Comparison of ENCODE assay signal across 17 cellular contexts in the genomic region with DNA sequence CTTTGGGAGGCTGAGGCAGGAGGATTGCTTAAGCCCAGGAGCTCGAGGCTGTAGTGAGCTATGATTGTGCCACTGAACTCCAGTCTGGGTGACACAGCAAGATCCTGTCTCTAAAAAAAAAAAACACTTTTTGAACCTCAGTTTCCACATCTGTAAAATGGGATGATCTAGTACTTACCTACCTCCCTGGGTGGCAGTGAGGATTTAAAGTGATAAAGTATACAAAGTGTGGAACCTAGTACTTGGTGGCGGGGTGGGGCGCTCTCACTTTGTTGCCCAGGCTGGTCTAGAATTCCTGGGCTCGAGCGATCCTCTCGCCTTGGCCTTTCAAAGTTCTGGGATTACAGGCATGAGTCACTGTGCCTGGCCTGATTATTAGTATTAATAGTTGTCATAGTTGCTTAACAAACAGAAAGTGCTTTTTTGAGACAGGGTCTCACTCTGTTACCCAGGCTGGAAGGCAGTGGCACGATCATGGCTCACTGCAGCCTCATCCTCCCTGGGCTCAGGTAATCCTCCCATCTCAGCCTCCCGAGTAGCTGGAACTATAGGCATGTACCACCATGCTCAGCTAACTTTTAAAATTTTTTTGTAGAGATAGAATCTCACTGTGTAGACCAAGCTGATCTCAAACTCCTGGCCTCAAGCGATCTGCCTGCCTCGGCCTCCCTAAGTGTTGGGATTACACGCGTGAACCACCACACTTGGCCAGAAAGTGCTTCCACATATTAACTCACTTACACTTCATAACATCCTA. TPM values are rescaled to one million over a fixed set of nuclear protein-coding genes. Genes with fewer than 3 reads are reported as not detected.
DNase-seq lines count a peak whose midpoint lies in the region; ATAC-seq, FAIRE-seq and TF ChIP-seq lines count a peak whose summit lies in the region.
"Had no signal": no experiment of that assay in that cellular context is flagged by ENCODE, and none has a peak within 500 bp of the region (broad histone marks: within the 10 kb centered on the region; RNA-seq: fewer than 3 reads in every experiment).

No MANE protein-coding gene starts in this region.

- no peak overlapping the region for H3K27ac Mint-ChIP-seq in T-cell
- H3K27ac Mint-ChIP-seq: activated CD4-positive, alpha-beta memory T cell treated with anti-CD3 and anti-CD28 coated beads, Interleukin-2, amount 10 ng/mL, durations not matched to agents 7 days and 5 days had no signal

- no peak overlapping the region for H2AK9ac ChIP-seq in IMR-90 (replicated peaks; ENCODE audit: low read depth, low read length, poor library complexity)

- peak overlapping the region; percentile 59 for H3K4ac ChIP-seq in IMR-90 (ENCODE audit: low read depth, low read length)

- H3K4me3 Mint-ChIP-seq in T-cell: no peak overlapping the region
- H3K4me3 Mint-ChIP-seq: activated CD4-positive, alpha-beta memory T cell treated with anti-CD3 and anti-CD28 coated beads, Interleukin-2, amount 10 ng/mL, durations not matched to agents 7 days and 5 days had no signal

- H3K18ac ChIP-seq in IMR-90 (ENCODE audit: low read depth, low read length): peak overlapping the region; percentile 39

- H3K4me1 ChIP-seq in IMR-90 (ENCODE audit: control insufficient read depth, insufficient read depth, low read length) (peaks cover 27% of the 10 kb centered on the region), HepG2 (ENCODE audit: insufficient read depth, low read length) (peaks cover 74% of the 10 kb centered on the region), skeletal muscle satellite cell (ENCODE audit: control insufficient read depth, insufficient read depth, low read length) (peaks cover 26% of the 10 kb centered on the region)

- peak overlapping the region; percentile 44; the same call in 1 of the 2 replicates for H2AK5ac ChIP-seq in IMR-90 (ENCODE audit: low read depth, low read length)

- intact Hi-C loops in IMR-90 (cut with micrococcal nuclease): no loop called here
- intact Hi-C loops in HepG2 (cut with micrococcal nuclease; ENCODE audit: unreplicated experiment): no loop called here

- dilution Hi-C loops in IMR-90 (cut with HindIII; ENCODE audit: low sequenced_read_pairs, unreplicated experiment): no loop called here

- H3K4me1 Mint-ChIP-seq in T-cell: no peaks in the 10 kb centered on the region

- BruUV-seq in IMR-90 (replicated peaks; lab: Mats Ljungman, UMichigan): no TSS peak
- BruUV-seq in HepG2 (replicated peaks; lab: Mats Ljungman, UMichigan): no TSS peak

- H3K4me3 ChIP-seq in IMR-90 (ENCODE audit: insufficient read depth, low read depth, low read length) (no peak overlapping the region), coronary artery (no peak overlapping the region), HepG2 (replicated peaks in 1 of 3; ENCODE audit: insufficient read depth in 1 of 3, low read depth in 2 of 3, low read length in 3 of 3) (peak overlapping the region in 1 of 3 experiments; percentile 44; a peak in 2 of 6 replicates), skeletal muscle satellite cell (ENCODE audit: low read length) (no peak overlapping the region)
- H3K4me3 ChIP-seq: skin epidermis, thoracic aorta had no signal

- H3K56ac ChIP-seq in IMR-90 (ENCODE audit: extremely low read depth, insufficient read depth, low read length): no peak overlapping the region

- no peak for FAIRE-seq in HepG2 (lab: Jason Lieb, UNC)

- H3K14ac ChIP-seq in IMR-90 (replicated peaks; ENCODE audit: low read depth, low read length): 0 out of 2 replicates have a peak overlapping the region, but pooled peaks have one; percentile 58

- H3K27me3 ChIP-seq in IMR-90 (ENCODE audit: control insufficient read depth, insufficient read depth, low read length): no peaks in the 10 kb centered on the region
- H3K27me3 ChIP-seq in HepG2 (ENCODE audit: control insufficient read depth in 1 of 2, insufficient read depth in 2 of 2, low read length in 2 of 2): peaks cover 0 to 8% of the 10 kb centered on the region in 2 experiments; a peak in 2 of 5 replicates
- no peaks in the 10 kb centered on the region for H3K27me3 ChIP-seq in skeletal muscle satellite cell (ENCODE audit: control insufficient read depth, insufficient read depth, low read length)

- peak overlapping the region; percentile 43; the same call in 1 of the 2 replicates for H2BK120ac ChIP-seq in IMR-90 (ENCODE audit: low read depth, low read length)

- TF ChIP-seq POLR2A in IMR-90 (IDR thresholded peaks at IDR 0.05; ENCODE audit: low read depth, low read length) (no peak), HepG2 (IDR thresholded peaks at IDR 0.05; ENCODE audit: insufficient read depth in 1 of 2, low read depth in 2 of 2, low read length in 2 of 2) (no peak)

- no peaks in the 10 kb centered on the region for H3K79me1 ChIP-seq in IMR-90 (ENCODE audit: low read depth in 1 of 2, low read length in 2 of 2)

- H3K36me3 ChIP-seq in IMR-90 (ENCODE audit: control insufficient read depth, insufficient read depth, low read length): no peaks in the 10 kb centered on the region
- no peaks in the 10 kb centered on the region for H3K36me3 ChIP-seq in HepG2 (replicated peaks in 1 of 2; ENCODE audit: control insufficient read depth in 1 of 2, insufficient read depth in 2 of 2, low read length in 2 of 2)
- H3K36me3 ChIP-seq in skeletal muscle satellite cell (ENCODE audit: insufficient read depth, low read length): no peaks in the 10 kb centered on the region
- H3K36me3 ChIP-seq: thoracic aorta had no signal

- H3K27me3 Mint-ChIP-seq in T-cell: peaks cover 31 to 46% of the 10 kb centered on the region in 2 donors

- CTCF ChIA-PET in IMR-90 (lab: Yijun Ruan, JAX) (interaction anchor here (1.0 kb wide), 1 partner anchor 27 kb away, joined by 4 read pairs; a partner anchor contains a TSS), HepG2 (lab: Yijun Ruan, JAX; ENCODE audit: low intra/inter-chr PET ratio, low total read pairs) (no interaction called here), T-cell (lab: Charles Lee) (interaction anchor here in 1 of 2 donors (1.0 kb wide), 1 partner anchor 166 kb away, joined by 3 read pairs; no protein-coding TSS in a partner anchor)

- 100% methylated on average over 4 of the region's 12 CpGs; no CpG with 5 or more reads in 1 of the 2 experiments for WGBS in IMR-90 (ENCODE audit: extremely low coverage in 2 of 2, insufficient read length in 1 of 2), 2 experiments
- WGBS in HepG2 (ENCODE audit: low lambda C conversion rate): 42% methylated on average over 12 of the region's 12 CpGs

- no peak overlapping the region for H3K4me2 ChIP-seq in IMR-90 (ENCODE audit: low read depth, low read length)
- peak overlapping the region; percentile 48 for H3K4me2 ChIP-seq in HepG2 (ENCODE audit: low read depth, low read length)
- peak overlapping the region; percentile 24 for H3K4me2 ChIP-seq in skeletal muscle satellite cell (ENCODE audit: low read length)

- no peak overlapping the region for H4K91ac ChIP-seq in IMR-90 (ENCODE audit: insufficient read depth, low read depth, low read length)

- H3K9me1 ChIP-seq in IMR-90 (ENCODE audit: insufficient read depth, low read length): no peaks in the 10 kb centered on the region; the same call in 1 of the 2 replicates

- no peaks in the 10 kb centered on the region for H3K36me3 Mint-ChIP-seq in T-cell

- peak overlapping the region; percentile 89; the same call in 1 of the 2 replicates for H3K27ac ChIP-seq in IMR-90 (ENCODE audit: insufficient read depth, low read length)
- H3K27ac ChIP-seq in coronary artery: peak overlapping the region; percentile 25 to 85
- H3K27ac ChIP-seq in HepG2 (ENCODE audit: extremely low read length, insufficient read depth, low read length): no peak overlapping the region

- POLR2A ChIA-PET in IMR-90 (lab: Charles Lee; ENCODE audit: unreplicated experiment): no interaction called here
- POLR2A ChIA-PET in HepG2 (lab: Yijun Ruan, JAX): interaction anchor here (1.2 to 5.0 kb wide), 15 partner anchors 8 to 85 kb away, joined by 3 to 78 read pairs (median 9); a partner anchor contains a TSS
- POLR2A ChIA-PET in T-cell (lab: Charles Lee): no interaction called here

- TF ChIP-seq RAD21 in IMR-90 (IDR thresholded peaks at IDR 0.05; ENCODE audit: low read length) (no peak), HepG2 (CRISPR knock-in tag; IDR thresholded peaks at IDR 0.05) (no peak)

- H3K9ac ChIP-seq in IMR-90 (ENCODE audit: low read depth, low read length): no peak overlapping the region
- peak overlapping the region; percentile 11; the same call in 1 of the 2 replicates for H3K9ac ChIP-seq in HepG2 (ENCODE audit: insufficient read depth, low read depth, low read length)
- H3K9ac ChIP-seq in skeletal muscle satellite cell (ENCODE audit: low read depth, low read length): no peak overlapping the region

- H2AFZ ChIP-seq in IMR-90 (replicated peaks; ENCODE audit: low read length, poor library complexity) (no peak overlapping the region), HepG2 (ENCODE audit: low read length) (no peak overlapping the region)

- TF ChIP-seq CTCF in IMR-90 (conservative IDR thresholded peaks at IDR 0.05; ENCODE audit: low read depth, low read length) (no peak), coronary artery (IDR thresholded peaks at IDR 0.05) (no peak), HepG2 (CRISPR knock-in tag; IDR thresholded peaks at IDR 0.05) (no peak)

- no peaks in the 10 kb centered on the region for H3K9me3 Mint-ChIP-seq in T-cell
- H3K9me3 Mint-ChIP-seq: activated CD4-positive, alpha-beta memory T cell treated with anti-CD3 and anti-CD28 coated beads, Interleukin-2, amount 10 ng/mL, durations not matched to agents 7 days and 5 days had no signal

- DNase-seq in IMR-90: peak; percentile 21
- no peak for DNase-seq in coronary artery (ENCODE audit: low spot score)
- DNase-seq in HepG2 (ENCODE audit: low spot score): no peak
- no peak for DNase-seq in amygdala (lab: John Stamatoyannopoulos, UW)
- no peak for DNase-seq in T-cell
- no peak for DNase-seq in activated CD4-positive, alpha-beta T cell treated with anti-CD3 and anti-CD28 coated beads for 4 hours
- DNase-seq: activated CD4-positive, alpha-beta memory T cell treated with anti-CD3 and anti-CD28 coated beads, Interleukin-2, amount 10 ng/mL, durations not matched to agents 7 days and 5 days; activated effector memory CD4-positive, alpha-beta T cell treated with anti-CD3 and anti-CD28 coated beads, Interleukin-2, amount 50 U/mL, for 16 hours; Caco-2; GF-D8; GOT3; KBM-7; NCI-H524 treated with DMSO at 0.1 percent for 48 hours had no signal

- H4K20me1 ChIP-seq in IMR-90 (ENCODE audit: insufficient read depth, low read length) (no peaks in the 10 kb centered on the region), HepG2 (ENCODE audit: insufficient read depth, low read length) (no peaks in the 10 kb centered on the region)

- H2BK15ac ChIP-seq in IMR-90 (ENCODE audit: low read depth, low read length): no peak overlapping the region; the same call in 2 of the 3 replicates

- H4K8ac ChIP-seq in IMR-90 (ENCODE audit: low read depth in 2 of 2, low read length in 2 of 2): peak overlapping the region; percentile 37 to 62; a peak in 3 of 4 replicates

- in situ Hi-C loops in IMR-90 (cut with MboI; ENCODE audit: low sequenced_read_pairs) (loop anchor here (25.0 kb wide), 1 partner anchor 582 kb away; a partner anchor contains a TSS), HepG2 (cut with HindIII; ENCODE audit: extremely low pct_ligation_motif_present, low pct_unique_long_range_greater_than_20kb) (no loop called here)

- H3K9me3 ChIP-seq in IMR-90 (ENCODE audit: control insufficient read depth, insufficient read depth, low read length): no peaks in the 10 kb centered on the region
- no peaks in the 10 kb centered on the region for H3K9me3 ChIP-seq in HepG2 (ENCODE audit: low read length)
- H3K9me3 ChIP-seq in skeletal muscle satellite cell (replicated peaks; ENCODE audit: low read length): no peaks in the 10 kb centered on the region
- H3K9me3 ChIP-seq: Caco-2, thoracic aorta had no signal

- ATAC-seq in IMR-90 (ENCODE audit: low read depth): no peak
- ATAC-seq in HepG2: no peak
- no peak for ATAC-seq in GM21717 (IDR thresholded peaks at IDR 0.05; ENCODE audit: unreplicated experiment)
- no peak for ATAC-seq in T-cell (replicated peaks in 1 of 4)

- TF ChIP-seq EP300 in HepG2 (IDR thresholded peaks at IDR 0.05; ENCODE audit: low read depth in 2 of 2, low read length in 2 of 2): no peak
- no peak for TF ChIP-seq EP300 in HepG2 (CRISPR knock-in tag; IDR thresholded peaks at IDR 0.05; ENCODE audit: borderline replicate concordance)

- H4K5ac ChIP-seq in IMR-90 (ENCODE audit: low read depth, low read length): peak overlapping the region; percentile 19

- H2BK5ac ChIP-seq in IMR-90 (ENCODE audit: low read depth, low read length, poor library complexity, severe bottlenecking): peak overlapping the region; percentile 61

- no peaks in the 10 kb centered on the region for H3K79me2 ChIP-seq in HepG2 (ENCODE audit: insufficient read depth, low read length)

- H2BK20ac ChIP-seq in IMR-90 (ENCODE audit: low read depth, low read length): no peak overlapping the region; the same call in 1 of the 2 replicates

- no peak overlapping the region for H3K23ac ChIP-seq in IMR-90 (ENCODE audit: low read depth, low read length)

RNA-seq across cellular contexts. Expression of a gene that starts 7.0 kb away (rescaled TPM):
- total RNA-seq in IMR-90 (2012; rRNA removed): 5.0 and 5.4 TPM in 2 replicates
- 53.5 and 55.8 TPM in 2 replicates for polyA plus RNA-seq in IMR-90 (2012; rRNA removed)
- 68.7 and 135 TPM in 2 replicates for polyA plus RNA-seq in IMR-90 (2012; cell fraction: cytosol; rRNA removed)
- polyA plus RNA-seq in IMR-90 (2012; cell fraction: nucleus; rRNA removed; ENCODE audit: low replicate concordance): 46.1 and 62.0 TPM in 2 replicates
- 7.0 and 16.9 TPM in 2 replicates for total RNA-seq in HepG2 (2016; rRNA removed; fragmentation: Illumina TruSeq; extraction: Trizol)
- total RNA-seq in HepG2 (2016; cell fraction: cytosol; rRNA removed; fragmentation: Illumina TruSeq; extraction: Trizol; ENCODE audit: low read depth): 3.6 and 5.4 TPM in 2 replicates
- total RNA-seq in HepG2 (2016; cell fraction: insoluble cytoplasmic fraction; rRNA removed; fragmentation: Illumina TruSeq; extraction: Trizol): 5.7 and 18.2 TPM in 2 replicates
- 6.1 and 6.9 TPM in 2 replicates for total RNA-seq in HepG2 (2016; cell fraction: membrane; rRNA removed; fragmentation: Illumina TruSeq; extraction: Trizol)
- total RNA-seq in HepG2 (2016; cell fraction: nucleus; rRNA removed; fragmentation: Illumina TruSeq; extraction: Trizol): 18.3 and 22.2 TPM in 2 replicates
- polyA plus RNA-seq in HepG2 (2011; rRNA removed): 28.6 and 30.7 TPM in 2 replicates
- polyA plus RNA-seq in HepG2 (2011; cell fraction: cytosol; rRNA removed): 26.4 and 36.2 TPM in 2 replicates
- polyA plus RNA-seq in HepG2 (2011; cell fraction: nucleus; rRNA removed): 25.4 and 33.0 TPM in 2 replicates
- 13.5 and 20.7 TPM in 2 replicates for polyA plus RNA-seq in HepG2 (2012)
- polyA plus RNA-seq in HepG2 (2016; cell fraction: cytosol; fragmentation: Illumina TruSeq; extraction: Trizol; ENCODE audit: low read depth): 6.3 and 6.9 TPM in 2 replicates
- polyA plus RNA-seq in HepG2 (2016; cell fraction: insoluble cytoplasmic fraction; fragmentation: Illumina TruSeq; extraction: Trizol; ENCODE audit: low read depth): 7.2 and 10.5 TPM in 2 replicates
- 7.7 and 8.9 TPM in 2 replicates for polyA plus RNA-seq in HepG2 (2016; cell fraction: membrane; fragmentation: Illumina TruSeq; extraction: Trizol; ENCODE audit: low read depth)
- polyA plus RNA-seq in HepG2 (2016; cell fraction: nucleus; fragmentation: Illumina TruSeq; extraction: Trizol; ENCODE audit: insufficient read depth, low read depth): 31.7 and 37.7 TPM in 2 replicates
- 3.3 and 51.4 TPM in 2 replicates for polyA minus RNA-seq in HepG2 (2011; rRNA and poly(A)+ RNA removed; ENCODE audit: low replicate concordance)
- polyA minus RNA-seq in HepG2 (2011; cell fraction: cytosol; rRNA and poly(A)+ RNA removed): 17.1 and 20.1 TPM in 2 replicates
- polyA minus RNA-seq in HepG2 (2011; cell fraction: nucleus; rRNA and poly(A)+ RNA removed): 8.1 and 10.7 TPM in 2 replicates
- total RNA-seq in skeletal muscle satellite cell (2012; rRNA removed): 5.6 and 11.8 TPM in 2 replicates
- total RNA-seq in T-cell: 1 to 10 TPM in 3 of 5 donors, under 1 TPM in 1, not detected in 1; 0.35 to 1.7 (median 1.4) TPM

RNA-seq across cellular contexts. Expression of a gene that starts 15.5 kb away (rescaled TPM):
- total RNA-seq in IMR-90 (2012; rRNA removed): 5.4 and 6.1 TPM in 2 replicates
- 17.8 and 18.3 TPM in 2 replicates for polyA plus RNA-seq in IMR-90 (2012; rRNA removed)
- polyA plus RNA-seq in IMR-90 (2012; cell fraction: cytosol; rRNA removed): 16.0 and 23.4 TPM in 2 replicates
- 23.7 and 43.7 TPM in 2 replicates for polyA plus RNA-seq in IMR-90 (2012; cell fraction: nucleus; rRNA removed; ENCODE audit: low replicate concordance)
- 18.5 and 20.9 TPM in 2 replicates for total RNA-seq in HepG2 (2016; rRNA removed; fragmentation: Illumina TruSeq; extraction: Trizol)
- total RNA-seq in HepG2 (2016; cell fraction: cytosol; rRNA removed; fragmentation: Illumina TruSeq; extraction: Trizol; ENCODE audit: low read depth): 30.2 and 42.6 TPM in 2 replicates
- total RNA-seq in HepG2 (2016; cell fraction: insoluble cytoplasmic fraction; rRNA removed; fragmentation: Illumina TruSeq; extraction: Trizol): 17.6 and 21.4 TPM in 2 replicates
- total RNA-seq in HepG2 (2016; cell fraction: membrane; rRNA removed; fragmentation: Illumina TruSeq; extraction: Trizol): 35.4 and 44.6 TPM in 2 replicates
- 19.3 and 21.9 TPM in 2 replicates for total RNA-seq in HepG2 (2016; cell fraction: nucleus; rRNA removed; fragmentation: Illumina TruSeq; extraction: Trizol)
- 21.6 and 24.4 TPM in 2 replicates for polyA plus RNA-seq in HepG2 (2011; rRNA removed)
- 19.5 and 26.1 TPM in 2 replicates for polyA plus RNA-seq in HepG2 (2011; cell fraction: cytosol; rRNA removed)
- 38.0 and 44.1 TPM in 2 replicates for polyA plus RNA-seq in HepG2 (2011; cell fraction: nucleus; rRNA removed)
- polyA plus RNA-seq in HepG2 (2012): 22.9 and 30.3 TPM in 2 replicates
- 41.4 and 54.3 TPM in 2 replicates for polyA plus RNA-seq in HepG2 (2016; cell fraction: cytosol; fragmentation: Illumina TruSeq; extraction: Trizol; ENCODE audit: low read depth)
- 27.4 and 35.6 TPM in 2 replicates for polyA plus RNA-seq in HepG2 (2016; cell fraction: insoluble cytoplasmic fraction; fragmentation: Illumina TruSeq; extraction: Trizol; ENCODE audit: low read depth)
- 51.1 and 55.4 TPM in 2 replicates for polyA plus RNA-seq in HepG2 (2016; cell fraction: membrane; fragmentation: Illumina TruSeq; extraction: Trizol; ENCODE audit: low read depth)
- 35.5 and 37.2 TPM in 2 replicates for polyA plus RNA-seq in HepG2 (2016; cell fraction: nucleus; fragmentation: Illumina TruSeq; extraction: Trizol; ENCODE audit: insufficient read depth, low read depth)
- 40.1 and 74.5 TPM in 2 replicates for polyA minus RNA-seq in HepG2 (2011; rRNA and poly(A)+ RNA removed; ENCODE audit: low replicate concordance)
- 19.4 and 24.4 TPM in 2 replicates for polyA minus RNA-seq in HepG2 (2011; cell fraction: cytosol; rRNA and poly(A)+ RNA removed)
- 55.2 and 63.6 TPM in 2 replicates for polyA minus RNA-seq in HepG2 (2011; cell fraction: nucleus; rRNA and poly(A)+ RNA removed)
- total RNA-seq in skeletal muscle satellite cell (2012; rRNA removed): 8.7 and 9.4 TPM in 2 replicates
- 10 to 100 TPM; 74.4 to 78.7 (median 74.6) TPM for total RNA-seq in T-cell

RNA-seq across cellular contexts. Expression of a gene that starts 27.8 kb away (rescaled TPM):
- total RNA-seq in IMR-90 (2012; rRNA removed): 19.0 and 30.3 TPM in 2 replicates
- 290 and 312 TPM in 2 replicates for polyA plus RNA-seq in IMR-90 (2012; rRNA removed)
- 132 and 313 TPM in 2 replicates for polyA plus RNA-seq in IMR-90 (2012; cell fraction: cytosol; rRNA removed)
- 979 and 1,055 TPM in 2 replicates for polyA plus RNA-seq in IMR-90 (2012; cell fraction: nucleus; rRNA removed; ENCODE audit: low replicate concordance)
- total RNA-seq in HepG2 (2016; rRNA removed; fragmentation: Illumina TruSeq; extraction: Trizol): 63.8 and 202 TPM in 2 replicates
- total RNA-seq in HepG2 (2016; cell fraction: cytosol; rRNA removed; fragmentation: Illumina TruSeq; extraction: Trizol; ENCODE audit: low read depth): 83.9 and 87.3 TPM in 2 replicates
- total RNA-seq in HepG2 (2016; cell fraction: insoluble cytoplasmic fraction; rRNA removed; fragmentation: Illumina TruSeq; extraction: Trizol): 57.2 and 212 TPM in 2 replicates
- 50.4 and 53.1 TPM in 2 replicates for total RNA-seq in HepG2 (2016; cell fraction: membrane; rRNA removed; fragmentation: Illumina TruSeq; extraction: Trizol)
- total RNA-seq in HepG2 (2016; cell fraction: nucleus; rRNA removed; fragmentation: Illumina TruSeq; extraction: Trizol): 213 and 263 TPM in 2 replicates
- polyA plus RNA-seq in HepG2 (2011; rRNA removed): 222 and 231 TPM in 2 replicates
- polyA plus RNA-seq in HepG2 (2011; cell fraction: cytosol; rRNA removed): 240 and 265 TPM in 2 replicates
- 851 and 910 TPM in 2 replicates for polyA plus RNA-seq in HepG2 (2011; cell fraction: nucleus; rRNA removed)
- polyA plus RNA-seq in HepG2 (2012): 102 and 105 TPM in 2 replicates
- polyA plus RNA-seq in HepG2 (2016; cell fraction: cytosol; fragmentation: Illumina TruSeq; extraction: Trizol; ENCODE audit: low read depth): 37.4 and 39.2 TPM in 2 replicates
- polyA plus RNA-seq in HepG2 (2016; cell fraction: insoluble cytoplasmic fraction; fragmentation: Illumina TruSeq; extraction: Trizol; ENCODE audit: low read depth): 82.4 and 101 TPM in 2 replicates
- polyA plus RNA-seq in HepG2 (2016; cell fraction: membrane; fragmentation: Illumina TruSeq; extraction: Trizol; ENCODE audit: low read depth): 45.6 and 51.6 TPM in 2 replicates
- 573 and 587 TPM in 2 replicates for polyA plus RNA-seq in HepG2 (2016; cell fraction: nucleus; fragmentation: Illumina TruSeq; extraction: Trizol; ENCODE audit: insufficient read depth, low read depth)
- 289 and 410 TPM in 2 replicates for polyA minus RNA-seq in HepG2 (2011; rRNA and poly(A)+ RNA removed; ENCODE audit: low replicate concordance)
- polyA minus RNA-seq in HepG2 (2011; cell fraction: cytosol; rRNA and poly(A)+ RNA removed): 109 and 118 TPM in 2 replicates
- 292 and 323 TPM in 2 replicates for polyA minus RNA-seq in HepG2 (2011; cell fraction: nucleus; rRNA and poly(A)+ RNA removed)
- 55.3 and 62.3 TPM in 2 replicates for total RNA-seq in skeletal muscle satellite cell (2012; rRNA removed)
- 100 to 1,000 TPM in 1 of 5 donors, 10 to 100 TPM in 4; 55.5 to 101 (median 85.1) TPM for total RNA-seq in T-cell

RNA-seq across cellular contexts. Expression of a gene that starts 27.9 kb away (rescaled TPM):
- total RNA-seq in IMR-90 (2012; rRNA removed) (0.56 and 1.1 TPM in 2 replicates), HepG2 (2016; rRNA removed; fragmentation: Illumina TruSeq; extraction: Trizol) (4.1 and 9.7 TPM in 2 replicates), T-cell (1 to 10 TPM; 3.1 to 6.9 (median 6.1) TPM)
- polyA plus RNA-seq in IMR-90 (2012; rRNA removed) (2.0 and 2.5 TPM in 2 replicates), HepG2 (2011; rRNA removed) (7.2 and 12.2 TPM in 2 replicates)
- polyA plus RNA-seq in IMR-90 (2012; cell fraction: cytosol; rRNA removed): 1.2 and 3.0 TPM in 2 replicates
- 9.3 and 17.2 TPM in 2 replicates for polyA plus RNA-seq in IMR-90 (2012; cell fraction: nucleus; rRNA removed; ENCODE audit: low replicate concordance)
- total RNA-seq in HepG2 (2016; cell fraction: cytosol; rRNA removed; fragmentation: Illumina TruSeq; extraction: Trizol; ENCODE audit: low read depth): 6.7 and 8.8 TPM in 2 replicates
- total RNA-seq in HepG2 (2016; cell fraction: insoluble cytoplasmic fraction; rRNA removed; fragmentation: Illumina TruSeq; extraction: Trizol): 6.0 and 9.5 TPM in 2 replicates
- 7.3 and 9.1 TPM in 2 replicates for total RNA-seq in HepG2 (2016; cell fraction: membrane; rRNA removed; fragmentation: Illumina TruSeq; extraction: Trizol)
- 14.4 and 18.5 TPM in 2 replicates for total RNA-seq in HepG2 (2016; cell fraction: nucleus; rRNA removed; fragmentation: Illumina TruSeq; extraction: Trizol)
- 3.7 and 6.3 TPM in 2 replicates for polyA plus RNA-seq in HepG2 (2011; cell fraction: cytosol; rRNA removed)
- polyA plus RNA-seq in HepG2 (2011; cell fraction: nucleus; rRNA removed): 57.9 and 58.9 TPM in 2 replicates
- 4.2 and 4.6 TPM in 2 replicates for polyA plus RNA-seq in HepG2 (2012)
- polyA plus RNA-seq in HepG2 (2016; cell fraction: cytosol; fragmentation: Illumina TruSeq; extraction: Trizol; ENCODE audit: low read depth): 4.1 and 4.3 TPM in 2 replicates
- polyA plus RNA-seq in HepG2 (2016; cell fraction: insoluble cytoplasmic fraction; fragmentation: Illumina TruSeq; extraction: Trizol; ENCODE audit: low read depth): 4.2 and 4.9 TPM in 2 replicates
- 3.9 and 4.0 TPM in 2 replicates for polyA plus RNA-seq in HepG2 (2016; cell fraction: membrane; fragmentation: Illumina TruSeq; extraction: Trizol; ENCODE audit: low read depth)
- polyA plus RNA-seq in HepG2 (2016; cell fraction: nucleus; fragmentation: Illumina TruSeq; extraction: Trizol; ENCODE audit: insufficient read depth, low read depth): 18.5 and 19.4 TPM in 2 replicates
- polyA minus RNA-seq in HepG2 (2011; rRNA and poly(A)+ RNA removed; ENCODE audit: low replicate concordance): 1.3 and 16.0 TPM in 2 replicates
- polyA minus RNA-seq in HepG2 (2011; cell fraction: cytosol; rRNA and poly(A)+ RNA removed): 1.9 and 2.1 TPM in 2 replicates
- 24.2 and 27.4 TPM in 2 replicates for polyA minus RNA-seq in HepG2 (2011; cell fraction: nucleus; rRNA and poly(A)+ RNA removed)
- total RNA-seq in skeletal muscle satellite cell (2012; rRNA removed): 2.0 and 2.5 TPM in 2 replicates

RNA-seq across cellular contexts. Expression of a gene that starts 31.5 kb away (rescaled TPM):
- 0.18 TPM in 1 of 2 replicates, not detected in the other for total RNA-seq in IMR-90 (2012; rRNA removed)
- 0.36 and 1.0 TPM in 2 replicates for polyA plus RNA-seq in IMR-90 (2012; rRNA removed)
- polyA plus RNA-seq in IMR-90 (2012; cell fraction: cytosol; rRNA removed): 0.19 and 0.57 TPM in 2 replicates
- polyA plus RNA-seq in IMR-90 (2012; cell fraction: nucleus; rRNA removed; ENCODE audit: low replicate concordance): 2.2 and 4.8 TPM in 2 replicates
- 3.3 and 7.6 TPM in 2 replicates for total RNA-seq in HepG2 (2016; rRNA removed; fragmentation: Illumina TruSeq; extraction: Trizol)
- 0.35 and 0.40 TPM in 2 replicates for total RNA-seq in HepG2 (2016; cell fraction: cytosol; rRNA removed; fragmentation: Illumina TruSeq; extraction: Trizol; ENCODE audit: low read depth)
- total RNA-seq in HepG2 (2016; cell fraction: insoluble cytoplasmic fraction; rRNA removed; fragmentation: Illumina TruSeq; extraction: Trizol): 2.3 and 8.1 TPM in 2 replicates
- total RNA-seq in HepG2 (2016; cell fraction: membrane; rRNA removed; fragmentation: Illumina TruSeq; extraction: Trizol): 2.3 TPM in 2 replicates
- total RNA-seq in HepG2 (2016; cell fraction: nucleus; rRNA removed; fragmentation: Illumina TruSeq; extraction: Trizol): 13.0 and 19.1 TPM in 2 replicates
- 4.8 and 8.9 TPM in 2 replicates for polyA plus RNA-seq in HepG2 (2011; rRNA removed)
- 1.8 and 3.7 TPM in 2 replicates for polyA plus RNA-seq in HepG2 (2011; cell fraction: cytosol; rRNA removed)
- polyA plus RNA-seq in HepG2 (2011; cell fraction: nucleus; rRNA removed): 44.5 and 49.8 TPM in 2 replicates
- 2.1 and 3.2 TPM in 2 replicates for polyA plus RNA-seq in HepG2 (2012)
- 0.34 and 0.51 TPM in 2 replicates for polyA plus RNA-seq in HepG2 (2016; cell fraction: cytosol; fragmentation: Illumina TruSeq; extraction: Trizol; ENCODE audit: low read depth)
- 1.0 and 1.7 TPM in 2 replicates for polyA plus RNA-seq in HepG2 (2016; cell fraction: insoluble cytoplasmic fraction; fragmentation: Illumina TruSeq; extraction: Trizol; ENCODE audit: low read depth)
- 0.37 and 1.7 TPM in 2 replicates for polyA plus RNA-seq in HepG2 (2016; cell fraction: membrane; fragmentation: Illumina TruSeq; extraction: Trizol; ENCODE audit: low read depth)
- polyA plus RNA-seq in HepG2 (2016; cell fraction: nucleus; fragmentation: Illumina TruSeq; extraction: Trizol; ENCODE audit: insufficient read depth, low read depth): 23.9 and 34.2 TPM in 2 replicates
- polyA minus RNA-seq in HepG2 (2011; rRNA and poly(A)+ RNA removed; ENCODE audit: low replicate concordance): 3.0 and 7.4 TPM in 2 replicates
- 1.8 and 2.4 TPM in 2 replicates for polyA minus RNA-seq in HepG2 (2011; cell fraction: cytosol; rRNA and poly(A)+ RNA removed)
- polyA minus RNA-seq in HepG2 (2011; cell fraction: nucleus; rRNA and poly(A)+ RNA removed): 19.0 and 20.9 TPM in 2 replicates
- 0.44 and 0.76 TPM in 2 replicates for total RNA-seq in skeletal muscle satellite cell (2012; rRNA removed)
- 1 to 10 TPM in 4 of 5 donors, under 1 TPM in 1; 0.68 to 4.6 (median 3.6) TPM for total RNA-seq in T-cell
